8 cellular contexts compared by ENCODE assay signal in the genomic region with DNA sequence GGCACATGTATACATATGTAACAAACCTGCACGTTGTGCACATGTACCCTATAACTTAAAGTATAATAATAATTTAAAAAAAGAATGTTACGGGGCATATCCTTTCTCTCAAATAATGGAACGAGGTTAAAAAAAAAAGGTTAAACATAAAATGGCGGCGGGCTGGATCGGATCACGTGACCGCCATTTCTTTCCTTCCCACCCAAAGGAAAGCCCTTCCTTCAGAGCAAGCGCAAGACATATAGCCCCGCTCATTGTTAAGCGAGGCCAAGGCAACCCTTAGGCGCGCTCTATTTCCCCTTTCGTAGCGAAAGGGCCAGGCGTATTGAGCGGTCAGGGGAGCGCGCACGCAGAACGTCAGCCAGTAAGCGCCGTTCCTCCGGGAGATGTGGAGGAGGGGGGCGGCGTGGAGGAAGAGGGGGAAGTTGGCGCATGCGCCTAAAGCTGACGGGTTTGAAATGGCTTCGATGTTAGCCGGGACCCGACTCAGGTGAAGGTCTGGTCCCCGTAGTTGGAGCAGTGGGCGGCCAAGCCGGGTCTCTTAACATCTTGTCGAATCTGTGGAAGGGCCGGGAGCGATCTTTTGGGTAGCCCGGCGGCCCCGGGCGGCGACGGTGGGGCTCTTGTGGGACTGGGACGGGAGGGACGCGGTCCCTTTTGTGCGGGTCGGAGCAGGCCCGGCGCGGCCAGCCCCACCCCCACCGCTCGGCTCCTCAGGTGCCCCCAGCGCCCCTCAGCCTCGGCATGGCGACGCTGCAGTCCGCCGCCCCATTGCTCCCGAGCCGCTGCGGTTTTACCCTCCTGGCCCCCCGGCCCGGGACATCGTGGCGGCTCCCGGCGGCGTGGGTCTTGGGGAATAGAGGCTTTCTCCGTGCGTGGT. TPM values are rescaled to one million over a fixed set of nuclear protein-coding genes. Genes with fewer than 3 reads are reported as not detected.
DNase-seq lines count a peak whose midpoint lies in the region; ATAC-seq and TF ChIP-seq lines count a peak whose summit lies in the region.

A gene with protein sequence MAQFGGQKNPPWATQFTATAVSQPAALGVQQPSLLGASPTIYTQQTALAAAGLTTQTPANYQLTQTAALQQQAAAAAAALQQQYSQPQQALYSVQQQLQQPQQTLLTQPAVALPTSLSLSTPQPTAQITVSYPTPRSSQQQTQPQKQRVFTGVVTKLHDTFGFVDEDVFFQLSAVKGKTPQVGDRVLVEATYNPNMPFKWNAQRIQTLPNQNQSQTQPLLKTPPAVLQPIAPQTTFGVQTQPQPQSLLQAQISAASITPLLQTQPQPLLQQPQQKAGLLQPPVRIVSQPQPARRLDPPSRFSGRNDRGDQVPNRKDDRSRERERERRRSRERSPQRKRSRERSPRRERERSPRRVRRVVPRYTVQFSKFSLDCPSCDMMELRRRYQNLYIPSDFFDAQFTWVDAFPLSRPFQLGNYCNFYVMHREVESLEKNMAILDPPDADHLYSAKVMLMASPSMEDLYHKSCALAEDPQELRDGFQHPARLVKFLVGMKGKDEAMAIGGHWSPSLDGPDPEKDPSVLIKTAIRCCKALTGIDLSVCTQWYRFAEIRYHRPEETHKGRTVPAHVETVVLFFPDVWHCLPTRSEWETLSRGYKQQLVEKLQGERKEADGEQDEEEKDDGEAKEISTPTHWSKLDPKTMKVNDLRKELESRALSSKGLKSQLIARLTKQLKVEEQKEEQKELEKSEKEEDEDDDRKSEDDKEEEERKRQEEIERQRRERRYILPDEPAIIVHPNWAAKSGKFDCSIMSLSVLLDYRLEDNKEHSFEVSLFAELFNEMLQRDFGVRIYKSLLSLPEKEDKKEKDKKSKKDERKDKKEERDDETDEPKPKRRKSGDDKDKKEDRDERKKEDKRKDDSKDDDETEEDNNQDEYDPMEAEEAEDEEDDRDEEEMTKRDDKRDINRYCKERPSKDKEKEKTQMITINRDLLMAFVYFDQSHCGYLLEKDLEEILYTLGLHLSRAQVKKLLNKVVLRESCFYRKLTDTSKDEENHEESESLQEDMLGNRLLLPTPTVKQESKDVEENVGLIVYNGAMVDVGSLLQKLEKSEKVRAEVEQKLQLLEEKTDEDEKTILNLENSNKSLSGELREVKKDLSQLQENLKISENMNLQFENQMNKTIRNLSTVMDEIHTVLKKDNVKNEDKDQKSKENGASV (plus strand): TSS at position 447 of the 880 bp plus-strand sequence. CDS start 1,266 bp downstream, outside the sequence.

- peak; percentile 97 for DNase-seq in NCI-H774 (lab: John Stamatoyannopoulos, UW)
- peak; percentile 97 for DNase-seq in activated CD4-positive, alpha-beta T cell treated with anti-CD3 and anti-CD28 coated beads, Interleukin-2, amount 50 U/mL, for 4 hours
- DNase-seq in left lobe of liver (ENCODE audit: low spot score), result peak; percentile 96
- DNase-seq in stimulated activated CD4-positive, alpha-beta T cell treated with anti-CD3 and anti-CD28 coated beads, Interleukin-2, amount 100 ng/mL, for 4 hours (ENCODE audit: low read depth), result peak; percentile 98

- intact Hi-C loops in dendritic cell treated with granulocyte-macrophage colony-stimulating factor and Interleukin-4, amounts not matched to agents 40 ng/mL and 50 ng/mL, for 4 days (cut with micrococcal nuclease), result loop anchor here (2.0 kb wide), 2 partner anchors 32 to 194 kb away; a partner anchor contains a TSS

- H3K4me1 Mint-ChIP-seq in dendritic cell treated with granulocyte-macrophage colony-stimulating factor and Interleukin-4, amounts not matched to agents 40 ng/mL and 50 ng/mL, for 4 days (ENCODE audit: low read depth), result peaks cover 10% of the 10 kb centered on the region

- H3K27ac Mint-ChIP-seq in dendritic cell treated with granulocyte-macrophage colony-stimulating factor and Interleukin-4, amounts not matched to agents 40 ng/mL and 50 ng/mL, for 4 days, result peak within 1 kb of the TSS; percentile 97

- H3K9me3 Mint-ChIP-seq in dendritic cell treated with granulocyte-macrophage colony-stimulating factor and Interleukin-4, amounts not matched to agents 40 ng/mL and 50 ng/mL, for 4 days, result no peaks in the 10 kb centered on the region

- peak within 1 kb of the TSS; percentile 98 for H3K27ac ChIP-seq in C4-2B

- peaks cover 7% of the 10 kb centered on the region for H3K27me3 Mint-ChIP-seq in dendritic cell treated with granulocyte-macrophage colony-stimulating factor and Interleukin-4, amounts not matched to agents 40 ng/mL and 50 ng/mL, for 4 days

- H3K36me3 Mint-ChIP-seq in dendritic cell treated with granulocyte-macrophage colony-stimulating factor and Interleukin-4, amounts not matched to agents 40 ng/mL and 50 ng/mL, for 4 days (ENCODE audit: low read depth), result peaks cover 46% of the 10 kb centered on the region

- H3K4me3 Mint-ChIP-seq in dendritic cell treated with granulocyte-macrophage colony-stimulating factor and Interleukin-4, amounts not matched to agents 40 ng/mL and 50 ng/mL, for 4 days, result peak within 1 kb of the TSS; percentile 93

- no peak for TF ChIP-seq CTCF in C4-2B (conservative IDR thresholded peaks at IDR 0.05)

- peak; percentile 99 for ATAC-seq in GM19395 (IDR thresholded peaks at IDR 0.05; ENCODE audit: unreplicated experiment)
- peak; percentile 99 for ATAC-seq in HG03565 (IDR thresholded peaks at IDR 0.05; ENCODE audit: unreplicated experiment)
- peak; percentile 98 for ATAC-seq in left lobe of liver

RNA-seq across cellular contexts. Expression of the gene that starts here (rescaled TPM):
- 17.4 TPM for total RNA-seq in left lobe of liver

Comparison
In these comparisons a context has a peak if more than half of its experiments do, and no peak if none do; other contexts are left out.
1. Peak in every context shown above with its lines: DNase-seq, ATAC-seq and H3K27ac ChIP-seq.